Comparison of ENCODE assay signal across 12 cellular contexts in genomic region chr7:92767427-92767826, GRCh38.
DNase-seq lines count a peak whose midpoint lies in the region; ATAC-seq, FAIRE-seq and TF ChIP-seq lines count a peak whose summit lies in the region.
"Had no signal": no experiment of that assay in that cellular context is flagged by ENCODE, and none has a peak within 500 bp of the region (broad histone marks: within the 10 kb centered on the region; RNA-seq: fewer than 3 reads in every experiment).

No MANE protein-coding gene starts in this region.

- TF ChIP-seq CTCF in OCI-LY3 (IDR thresholded peaks at IDR 0.05; ENCODE audit: low read depth, low read length) (no peak), esophagus muscularis mucosa (IDR thresholded peaks at IDR 0.05) (no peak), D721Med (IDR thresholded peaks at IDR 0.05; ENCODE audit: insufficient read depth, missing control alignments) (no peak)

- peaks cover 72% of the 10 kb centered on the region for H3K4me1 Mint-ChIP-seq in activated T-cell treated with anti-CD3 and anti-CD28 coated beads, Interleukin-2, amount 50 U/mL, for 72 hours (ENCODE audit: low read depth)
- peaks cover 64% of the 10 kb centered on the region for H3K4me1 Mint-ChIP-seq in stimulated activated effector memory CD8-positive, alpha-beta T cell treated with anti-CD3 and anti-CD28 coated beads, Interleukin-12 subunit alpha, Interleukin-12 subunit beta, amount 100 ng/mL, for 72 hours

- H3K9me3 Mint-ChIP-seq in activated T-cell treated with anti-CD3 and anti-CD28 coated beads, Interleukin-2, amount 50 U/mL, for 72 hours: no peaks in the 10 kb centered on the region
- H3K9me3 Mint-ChIP-seq in stimulated activated effector memory CD8-positive, alpha-beta T cell treated with anti-CD3 and anti-CD28 coated beads, Interleukin-12 subunit alpha, Interleukin-12 subunit beta, amount 100 ng/mL, for 72 hours: no peaks in the 10 kb centered on the region
- H3K9me3 Mint-ChIP-seq: CD14-positive monocyte, memory B cell had no signal

- no peaks in the 10 kb centered on the region for H3K27me3 ChIP-seq in OCI-LY3 (ENCODE audit: low read depth, low read length)
- no peaks in the 10 kb centered on the region for H3K27me3 ChIP-seq in esophagus muscularis mucosa

- H3K27ac ChIP-seq in OCI-LY3 (ENCODE audit: low read length) (no peak overlapping the region), esophagus muscularis mucosa (replicated peaks in 1 of 4) (peak overlapping the region; percentile 77 to 88 (median 84))

- peak overlapping the region; percentile 75 to 80 for H3K4me3 Mint-ChIP-seq in activated T-cell treated with anti-CD3 and anti-CD28 coated beads, Interleukin-2, amount 50 U/mL, for 72 hours
- peak overlapping the region; percentile 52 for H3K4me3 Mint-ChIP-seq in stimulated activated effector memory CD8-positive, alpha-beta T cell treated with anti-CD3 and anti-CD28 coated beads, Interleukin-12 subunit alpha, Interleukin-12 subunit beta, amount 100 ng/mL, for 72 hours
- H3K4me3 Mint-ChIP-seq: CD14-positive monocyte, memory B cell had no signal

- no peak for DNase-seq in activated T-cell treated with anti-CD3 and anti-CD28 coated beads, Interleukin-2, amount 50 U/mL, for 72 hours
- no peak for DNase-seq in activated T-cell treated with anti-CD3 and anti-CD28 coated beads, Interleukin-2, amount 50 U/mL, for 48 hours
- DNase-seq in esophagus muscularis mucosa (ENCODE audit: extremely low spot score) (no peak), D721Med (ENCODE audit: insufficient read length, low spot score) (no peak), retina (no peak)
- no peak for DNase-seq in stimulated activated effector memory CD8-positive, alpha-beta T cell treated with anti-CD3 and anti-CD28 coated beads, Interleukin-12 subunit alpha, Interleukin-12 subunit beta, amount 100 ng/mL, for 72 hours (ENCODE audit: low spot score in 2 of 2)
- DNase-seq: NK-92 treated with Interleukin-12 subunit alpha and Interleukin-12 subunit beta, amount 100 ng/mL, for 24 hours had no signal

- H3K27ac Mint-ChIP-seq in activated T-cell treated with anti-CD3 and anti-CD28 coated beads, Interleukin-2, amount 50 U/mL, for 72 hours: peak overlapping the region; percentile 94
- H3K27ac Mint-ChIP-seq in stimulated activated effector memory CD8-positive, alpha-beta T cell treated with anti-CD3 and anti-CD28 coated beads, Interleukin-12 subunit alpha, Interleukin-12 subunit beta, amount 100 ng/mL, for 72 hours: peak overlapping the region; percentile 92
- H3K27ac Mint-ChIP-seq: memory B cell had no signal

- no peak for TF ChIP-seq POLR2A in esophagus muscularis mucosa (IDR thresholded peaks at IDR 0.05; ENCODE audit: low read depth)

- H3K36me3 ChIP-seq in OCI-LY3 (replicated peaks; ENCODE audit: low read depth, low read length) (no peaks in the 10 kb centered on the region), esophagus muscularis mucosa (no peaks in the 10 kb centered on the region)

- FAIRE-seq in D721Med (lab: Jason Lieb, UNC): no peak
- FAIRE-seq: TTC549 had no signal

- H3K4me1 ChIP-seq in OCI-LY3 (ENCODE audit: low read length): peaks cover 52% of the 10 kb centered on the region
- peaks cover 42 to 72% (median 59%) of the 10 kb centered on the region in 4 donors for H3K4me1 ChIP-seq in esophagus muscularis mucosa

- H3K9me3 ChIP-seq in OCI-LY3 (ENCODE audit: insufficient read depth, low read length): no peaks in the 10 kb centered on the region
- no peaks in the 10 kb centered on the region for H3K9me3 ChIP-seq in esophagus muscularis mucosa

- H4K20me1 ChIP-seq in OCI-LY3 (ENCODE audit: insufficient read depth, low read length): peaks cover 9% of the 10 kb centered on the region

- peak overlapping the region; percentile 23; the same call in 1 of the 2 replicates for H3K9ac ChIP-seq in OCI-LY3 (ENCODE audit: low read length)

- no peak overlapping the region for H2AFZ ChIP-seq in OCI-LY3 (ENCODE audit: low read depth, low read length)

- H3K36me3 Mint-ChIP-seq in activated T-cell treated with anti-CD3 and anti-CD28 coated beads, Interleukin-2, amount 50 U/mL, for 72 hours (ENCODE audit: insufficient read depth in 2 of 2): peaks cover 21 to 41% of the 10 kb centered on the region in 2 donors
- peaks cover 100% of the 10 kb centered on the region for H3K36me3 Mint-ChIP-seq in stimulated activated effector memory CD8-positive, alpha-beta T cell treated with anti-CD3 and anti-CD28 coated beads, Interleukin-12 subunit alpha, Interleukin-12 subunit beta, amount 100 ng/mL, for 72 hours

- H3K27me3 Mint-ChIP-seq in activated T-cell treated with anti-CD3 and anti-CD28 coated beads, Interleukin-2, amount 50 U/mL, for 72 hours (ENCODE audit: low read depth): no peaks in the 10 kb centered on the region
- H3K27me3 Mint-ChIP-seq: memory B cell had no signal

- peaks cover 81% of the 10 kb centered on the region for H3K79me2 ChIP-seq in OCI-LY3 (ENCODE audit: low read length)

- intact Hi-C loops in esophagus muscularis mucosa (cut with DNase I): no loop called here

- TF ChIP-seq EP300 in esophagus muscularis mucosa (IDR thresholded peaks at IDR 0.05): no peak

- no peak overlapping the region for H3K4me3 ChIP-seq in OCI-LY3 (ENCODE audit: low read length)
- no peak overlapping the region for H3K4me3 ChIP-seq in esophagus muscularis mucosa

- H3K4me2 ChIP-seq in OCI-LY3 (ENCODE audit: low read length): peak overlapping the region; percentile 72

- ATAC-seq in activated T-cell treated with anti-CD3 and anti-CD28 coated beads, Interleukin-2, amount 50 U/mL, for 72 hours (replicated peaks in 1 of 2): peak in 1 of 2 donors; percentile 12
- no peak for ATAC-seq in stimulated activated effector memory CD8-positive, alpha-beta T cell treated with anti-CD3 and anti-CD28 coated beads, Interleukin-12 subunit alpha, Interleukin-12 subunit beta, amount 100 ng/mL, for 72 hours
- ATAC-seq in HG02759 (IDR thresholded peaks at IDR 0.05; ENCODE audit: unreplicated experiment): no peak
